In the genomic region with DNA sequence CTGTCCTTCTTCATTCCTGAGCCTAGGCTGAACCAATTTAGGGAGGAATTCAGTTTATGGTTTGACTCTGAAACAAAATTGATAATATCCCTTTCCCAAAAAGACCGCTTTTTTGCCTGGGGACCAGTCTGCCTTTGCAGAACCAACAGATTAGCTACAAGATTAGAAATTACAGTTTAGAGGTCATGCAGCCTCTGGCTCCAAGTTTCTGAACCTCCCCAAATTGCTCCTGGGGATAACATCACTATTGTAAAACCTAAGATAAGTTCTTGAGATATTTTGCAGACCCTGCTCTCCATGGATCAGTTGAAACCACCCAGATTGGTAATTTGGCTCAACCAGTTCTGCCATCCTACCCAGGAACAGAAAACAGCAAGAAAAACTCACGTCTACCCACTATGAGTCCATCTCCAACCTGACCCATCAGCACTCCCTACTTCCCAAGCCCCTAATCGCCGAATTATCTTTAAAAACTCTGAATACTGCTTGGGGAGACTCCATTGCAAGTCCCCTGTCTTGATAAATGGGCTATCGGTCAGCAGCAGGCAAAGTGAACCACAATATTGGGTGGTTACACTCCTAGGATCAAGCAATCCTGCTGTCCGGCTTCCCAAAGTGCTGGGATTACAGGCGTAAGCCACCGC, we compare ENCODE assay signal across 8 cellular contexts. TPM values are rescaled to one million over a fixed set of nuclear protein-coding genes. Genes with fewer than 3 reads are reported as not detected.
A peak's percentile ranks its signal among the peaks of the same experiment; 100 is the strongest.
DNase-seq lines count a peak whose midpoint lies in the region; ATAC-seq, FAIRE-seq and TF ChIP-seq lines count a peak whose summit lies in the region.

No MANE protein-coding gene starts in this region.

- peaks cover 4 to 21% of the 10 kb centered on the region in 2 experiments for H3K36me3 ChIP-seq in keratinocyte (ENCODE audit: control insufficient read depth in 2 of 2, extremely low read depth in 1 of 2, insufficient read depth in 2 of 2, low read length in 2 of 2)
- H3K36me3 ChIP-seq in thoracic aorta = peaks cover 7% of the 10 kb centered on the region

- peak overlapping the region; percentile 99 for H3K4me3 Mint-ChIP-seq in activated naive CD4-positive, alpha-beta T cell treated with anti-CD3 and anti-CD28 coated beads for 36 hours
- H3K4me3 Mint-ChIP-seq in activated naive CD8-positive, alpha-beta T cell treated with anti-CD3 and anti-CD28 coated beads, Interleukin-2, amount 10 ng/mL, durations not matched to agents 7 days and 5 days = peak overlapping the region; percentile 99

- peak overlapping the region; percentile 88 for H3K27ac ChIP-seq in keratinocyte (ENCODE audit: control insufficient read depth, insufficient read depth, low read length)
- peak overlapping the region; percentile 74 to 91 for H3K27ac ChIP-seq in thoracic aorta

- no peak for FAIRE-seq in keratinocyte (lab: Jason Lieb, UNC)

- H3K4me1 ChIP-seq in keratinocyte (ENCODE audit: control insufficient read depth, extremely low read depth, insufficient read depth, low read length) (peaks cover 14% of the 10 kb centered on the region), thoracic aorta (ENCODE audit: control insufficient read depth in 1 of 2, low read depth in 2 of 2) (peaks cover 30 to 42% of the 10 kb centered on the region in 2 donors)

- H3K4me2 ChIP-seq in keratinocyte (ENCODE audit: control insufficient read depth, extremely low read depth, insufficient read depth, low read depth, low read length) = peak overlapping the region; percentile 96

- no peaks in the 10 kb centered on the region for H3K27me3 Mint-ChIP-seq in activated naive CD4-positive, alpha-beta T cell treated with anti-CD3 and anti-CD28 coated beads for 36 hours (ENCODE audit: low read depth)
- peaks cover 8% of the 10 kb centered on the region for H3K27me3 Mint-ChIP-seq in activated naive CD8-positive, alpha-beta T cell treated with anti-CD3 and anti-CD28 coated beads, Interleukin-2, amount 10 ng/mL, durations not matched to agents 7 days and 5 days

- ATAC-seq in HG03108 (IDR thresholded peaks at IDR 0.05; ENCODE audit: unreplicated experiment) (peak; percentile 18), thoracic aorta (ENCODE audit: insufficient number of reproducible peaks, low FRiP score, low read depth) (peak; percentile 22)
- peak; percentile 4 for ATAC-seq in activated naive CD8-positive, alpha-beta T cell treated with anti-CD3 and anti-CD28 coated beads, Interleukin-2, amount 10 ng/mL, durations not matched to agents 7 days and 5 days (ENCODE audit: low read depth)

- H3K9me3 ChIP-seq in keratinocyte (ENCODE audit: control insufficient read depth, low read depth, low read length) (no peaks in the 10 kb centered on the region), thoracic aorta (no peaks in the 10 kb centered on the region)

- dilution Hi-C loops in keratinocyte (cut with MboI; ENCODE audit: extremely low pct_ligation_motif_present, low sequenced_read_pairs) = no loop called here

- H4K20me1 ChIP-seq in keratinocyte (ENCODE audit: control insufficient read depth, extremely low read depth, insufficient read depth, low read length) = peaks cover 10% of the 10 kb centered on the region

- peaks cover 43% of the 10 kb centered on the region for H3K79me2 ChIP-seq in keratinocyte (ENCODE audit: control insufficient read depth, insufficient read depth, low read length)

- no peaks in the 10 kb centered on the region for H3K27me3 ChIP-seq in keratinocyte (ENCODE audit: control insufficient read depth, extremely low read depth, insufficient read depth, low read length)
- no peaks in the 10 kb centered on the region for H3K27me3 ChIP-seq in thoracic aorta (replicated peaks; ENCODE audit: insufficient read depth)

- no peaks in the 10 kb centered on the region for H3K9me3 Mint-ChIP-seq in activated naive CD4-positive, alpha-beta T cell treated with anti-CD3 and anti-CD28 coated beads for 36 hours
- peaks cover 2% of the 10 kb centered on the region for H3K9me3 Mint-ChIP-seq in activated naive CD8-positive, alpha-beta T cell treated with anti-CD3 and anti-CD28 coated beads, Interleukin-2, amount 10 ng/mL, durations not matched to agents 7 days and 5 days

- H3K27ac Mint-ChIP-seq in activated naive CD4-positive, alpha-beta T cell treated with anti-CD3 and anti-CD28 coated beads for 36 hours = peak overlapping the region; percentile 99
- H3K27ac Mint-ChIP-seq in activated naive CD8-positive, alpha-beta T cell treated with anti-CD3 and anti-CD28 coated beads, Interleukin-2, amount 10 ng/mL, durations not matched to agents 7 days and 5 days = peak overlapping the region; percentile 96

- peak overlapping the region; percentile 90 for H3K9ac ChIP-seq in keratinocyte (ENCODE audit: control insufficient read depth, extremely low read depth, insufficient read depth, low read length)

- POLR2A ChIA-PET in activated naive CD8-positive, alpha-beta T cell treated with anti-CD3 and anti-CD28 coated beads, Interleukin-2, amount 10 ng/mL, durations not matched to agents 7 days and 5 days (lab: Charles Lee) = interaction anchor here (0.6 to 1.0 kb wide), 5 partner anchors 9 to 64 kb away, joined by 3 to 4 read pairs (median 4); no protein-coding TSS in a partner anchor

- peak overlapping the region; percentile 65 to 83 (median 80) for H3K4me3 ChIP-seq in keratinocyte (ENCODE audit: control insufficient read depth in 2 of 3, extremely low read depth in 1 of 3, insufficient read depth in 2 of 3, low read depth in 1 of 3, low read length in 3 of 3)
- peak overlapping the region; percentile 89 for H3K4me3 ChIP-seq in thoracic aorta

- H2AFZ ChIP-seq in keratinocyte (ENCODE audit: control insufficient read depth, low read length) = peak overlapping the region; percentile 94

- no peak for DNase-seq in activated naive CD4-positive, alpha-beta T cell treated with anti-CD3 and anti-CD28 coated beads for 36 hours
- DNase-seq in activated naive CD4-positive, alpha-beta T cell treated with anti-CD3 and anti-CD28 coated beads, Interleukin-2, amount 50 U/mL, for 16 hours = no peak
- DNase-seq in activated naive CD8-positive, alpha-beta T cell treated with anti-CD3 and anti-CD28 coated beads, Interleukin-2, amount 10 ng/mL, durations not matched to agents 7 days and 5 days = no peak
- DNase-seq in keratinocyte (ENCODE audit: low read depth, low spot score) (no peak), thoracic aorta (ENCODE audit: low spot score) (no peak), hippocampal formation (lab: John Stamatoyannopoulos, UW) (no peak), HT-29 (ENCODE audit: low spot score) (no peak)

- no peak for TF ChIP-seq CTCF in keratinocyte (optimal IDR thresholded peaks at IDR 0.05 in 1 of 3, IDR thresholded peaks at IDR 0.05 in 1 of 3, conservative IDR thresholded peaks at IDR 0.05 in 1 of 3; ENCODE audit: extremely low read depth in 1 of 3, insufficient read depth in 2 of 3, low read length in 3 of 3)
- TF ChIP-seq CTCF in thoracic aorta (IDR thresholded peaks at IDR 0.05) = no peak

- intact Hi-C loops in activated naive CD4-positive, alpha-beta T cell treated with anti-CD3 and anti-CD28 coated beads for 36 hours (cut with micrococcal nuclease) = loop anchor here (5.0 to 10.0 kb wide), 4 partner anchors 469 to 1969 kb away; a partner anchor contains a TSS

- H3K9me1 ChIP-seq in keratinocyte (ENCODE audit: control insufficient read depth, extremely low read depth, insufficient read depth, low read length) = no peaks in the 10 kb centered on the region

- CTCF ChIA-PET in activated naive CD4-positive, alpha-beta T cell treated with anti-CD3 and anti-CD28 coated beads for 36 hours (lab: Charles Lee) = interaction anchor here (0.8 kb wide), 1 partner anchor 10 kb away, joined by 3 read pairs; no protein-coding TSS in a partner anchor

- H3K4me1 Mint-ChIP-seq in activated naive CD4-positive, alpha-beta T cell treated with anti-CD3 and anti-CD28 coated beads for 36 hours (ENCODE audit: low read depth) = peaks cover 16% of the 10 kb centered on the region
- peaks cover 35% of the 10 kb centered on the region for H3K4me1 Mint-ChIP-seq in activated naive CD8-positive, alpha-beta T cell treated with anti-CD3 and anti-CD28 coated beads, Interleukin-2, amount 10 ng/mL, durations not matched to agents 7 days and 5 days

- peaks cover 41% of the 10 kb centered on the region for H3K36me3 Mint-ChIP-seq in activated naive CD4-positive, alpha-beta T cell treated with anti-CD3 and anti-CD28 coated beads for 36 hours (ENCODE audit: low read depth)
- H3K36me3 Mint-ChIP-seq in activated naive CD8-positive, alpha-beta T cell treated with anti-CD3 and anti-CD28 coated beads, Interleukin-2, amount 10 ng/mL, durations not matched to agents 7 days and 5 days = peaks cover 30% of the 10 kb centered on the region

RNA-seq across cellular contexts. Expression of a gene that starts 0.6 kb away (rescaled TPM):
- 100 to 1,000 TPM; 158 to 162 TPM for total RNA-seq in activated naive CD4-positive, alpha-beta T cell treated with anti-CD3 and anti-CD28 coated beads for 36 hours
- total RNA-seq in activated naive CD8-positive, alpha-beta T cell treated with anti-CD3 and anti-CD28 coated beads, Interleukin-2, amount 10 ng/mL, durations not matched to agents 7 days and 5 days = 10 to 100 TPM; 86.0 to 93.9 TPM
- 72.1 to 243 TPM (median 119 TPM) in 3 replicates for polyA plus RNA-seq in keratinocyte
- polyA plus RNA-seq in keratinocyte (2011; ENCODE audit: low read depth) = 131 TPM
- 62.9 and 89.2 TPM in 2 replicates for polyA plus RNA-seq in keratinocyte (2011; cell fraction: cytosol; rRNA removed)
- 163 and 288 TPM in 2 replicates for polyA plus RNA-seq in keratinocyte (2011; cell fraction: nucleus; rRNA removed)
- polyA plus RNA-seq in keratinocyte (2012; ENCODE audit: low replicate concordance) = 76.7 and 111 TPM in 2 replicates
- 28.3 to 216 TPM (median 59.3 TPM) in 3 replicates for polyA minus RNA-seq in keratinocyte
- polyA minus RNA-seq in keratinocyte (2011; cell fraction: cytosol; rRNA and poly(A)+ RNA removed) = 21.3 TPM
- polyA minus RNA-seq in keratinocyte (2011; cell fraction: nucleus; rRNA and poly(A)+ RNA removed) = 118 and 192 TPM in 2 replicates
- total RNA-seq in thoracic aorta = 10 to 100 TPM; 47.9 to 88.3 TPM
- 63.6 and 69.1 TPM in 2 replicates for total RNA-seq in HT-29 (2014; rRNA removed; shearing (Covaris generic))

RNA-seq across cellular contexts. Expression of a gene that starts 11.2 kb away (rescaled TPM):
- total RNA-seq in activated naive CD4-positive, alpha-beta T cell treated with anti-CD3 and anti-CD28 coated beads for 36 hours = under 1 TPM; 0.14 to 0.27 TPM
- total RNA-seq in activated naive CD8-positive, alpha-beta T cell treated with anti-CD3 and anti-CD28 coated beads, Interleukin-2, amount 10 ng/mL, durations not matched to agents 7 days and 5 days = under 1 TPM; 0.40 to 0.67 TPM
- polyA plus RNA-seq in keratinocyte = 0.05 to 0.13 TPM (median 0.10 TPM) in 3 replicates
- 0.34 TPM for polyA plus RNA-seq in keratinocyte (2011; ENCODE audit: low read depth)
- 0.02 TPM in 1 of 2 replicates, not detected in the other for polyA plus RNA-seq in keratinocyte (2011; cell fraction: cytosol; rRNA removed)
- polyA plus RNA-seq in keratinocyte (2011; cell fraction: nucleus; rRNA removed) = 0.20 and 0.39 TPM in 2 replicates
- polyA plus RNA-seq in keratinocyte (2012; ENCODE audit: low replicate concordance) = 0.18 TPM in 1 of 2 replicates, not detected in the other
- 0.06 to 0.13 TPM (median 0.07 TPM) in 3 replicates for polyA minus RNA-seq in keratinocyte
- polyA minus RNA-seq in keratinocyte (2011; cell fraction: cytosol; rRNA and poly(A)+ RNA removed) = not detected
- polyA minus RNA-seq in keratinocyte (2011; cell fraction: nucleus; rRNA and poly(A)+ RNA removed) = not detected in 2 replicates
- under 1 TPM; 0.27 to 0.28 TPM for total RNA-seq in thoracic aorta
- 0.05 and 0.16 TPM in 2 replicates for total RNA-seq in HT-29 (2014; rRNA removed; shearing (Covaris generic))
